Comparison of ENCODE assay signal across 9 cellular contexts in the genomic region with DNA sequence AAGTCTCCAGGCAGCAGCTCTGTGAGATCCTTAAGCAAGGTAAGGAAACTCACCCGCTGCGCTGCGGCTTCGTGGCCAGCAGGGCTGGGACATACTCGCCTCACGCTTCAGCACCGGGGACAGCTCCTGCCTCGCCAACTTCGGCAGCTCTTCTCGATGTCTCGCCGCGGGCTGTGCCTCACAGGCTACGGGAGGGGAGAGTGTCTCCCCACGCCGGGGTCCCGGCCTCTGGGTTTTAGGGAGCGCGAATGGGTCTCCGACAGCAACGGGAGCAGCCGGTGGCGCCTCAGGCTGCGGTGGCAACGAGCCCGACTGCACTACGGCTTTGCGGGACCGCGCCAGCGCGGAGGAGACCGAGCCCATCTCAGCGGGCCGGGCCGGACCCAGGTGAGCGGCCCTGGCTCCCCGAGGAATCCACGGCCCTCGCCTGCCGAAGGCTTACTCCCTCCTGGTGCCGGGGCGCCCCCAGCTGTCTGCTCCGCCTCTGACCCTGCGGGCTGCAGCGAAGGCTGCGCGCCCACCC.
DNase-seq lines count a peak whose midpoint lies in the region; ATAC-seq and TF ChIP-seq lines count a peak whose summit lies in the region.
"Had no signal": no experiment of that assay in that cellular context is flagged by ENCODE, and none has a peak within 500 bp of the region (broad histone marks: within the 10 kb centered on the region; RNA-seq: fewer than 3 reads in every experiment).

No MANE protein-coding gene starts in this region.

- no peak overlapping the region for H3K4ac ChIP-seq in neuronal stem cell (ENCODE audit: low read length)

- H3K9ac ChIP-seq in HCT116 (ENCODE audit: low read length) (no peak overlapping the region), neuronal stem cell (ENCODE audit: low read depth, low read length, poor library complexity) (no peak overlapping the region)

- BruUV-seq in HCT116 (replicated peaks; lab: Mats Ljungman, UMichigan) = no TSS peak

- ATAC-seq in HCT116 = peak; percentile 93

- no peak overlapping the region for H2BK12ac ChIP-seq in neuronal stem cell (ENCODE audit: low read length)

- POLR2A ChIA-PET in HCT116 (lab: Charles Lee) = no interaction called here

- H3K27me3 ChIP-seq in HCT116 (ENCODE audit: insufficient read depth, low read length) = peaks cover 27% of the 10 kb centered on the region
- H3K27me3 ChIP-seq in neuronal stem cell (ENCODE audit: control insufficient read depth in 3 of 3, insufficient read depth in 3 of 3, low read depth in 1 of 3, low read length in 3 of 3) = peaks cover 4 to 37% (median 27%) of the 10 kb centered on the region in 3 experiments

- no peaks in the 10 kb centered on the region for H3K79me1 ChIP-seq in neuronal stem cell (ENCODE audit: low read depth, low read length)

- no peak overlapping the region for H4K8ac ChIP-seq in neuronal stem cell (ENCODE audit: low read depth, low read length)

- no peak for TF ChIP-seq RAD21 in HCT116 (IDR thresholded peaks at IDR 0.05; ENCODE audit: low read depth)

- in situ Hi-C loops in Caki2 (cut with HindIII; ENCODE audit: low pct_unique_long_range_greater_than_20kb, low sequenced_read_pairs) = no loop called here

- peak in 2 of 3 experiments; percentile 31 to 42; a peak in 4 of 6 replicates for TF ChIP-seq CTCF in HCT116 (IDR thresholded peaks at IDR 0.05 in 2 of 3, conservative IDR thresholded peaks at IDR 0.05 in 1 of 3; ENCODE audit: borderline replicate concordance in 1 of 3, insufficient read depth in 1 of 3, low read depth in 2 of 3, low read length in 2 of 3)

- peak; percentile 40 for DNase-seq in Caki2 (ENCODE audit: low read depth)
- peak; percentile 21 for DNase-seq in HCT116 (ENCODE audit: low read depth, low spot score)
- DNase-seq in NCI-H524 (lab: John Stamatoyannopoulos, UW) = peak; percentile 55 to 66
- peak; percentile 73 to 76 for DNase-seq in activated T-cell treated with anti-CD3 and anti-CD28 coated beads, Interleukin-2, amount 50 U/mL, for 48 hours
- peak; percentile 44 for DNase-seq in fibroblast of the conjunctiva (ENCODE audit: low read depth)
- peak; percentile 93 for DNase-seq in neuronal stem cell (ENCODE audit: low spot score)
- peak; percentile 56 for DNase-seq in superior temporal gyrus (ENCODE audit: extremely low spot score)
- no peak for DNase-seq in mesenteric fat pad (ENCODE audit: low spot score)

- no CpG with 5 or more reads among the region's 48 CpGs for WGBS in neuronal stem cell (ENCODE audit: extremely low coverage in 2 of 2, insufficient read length in 2 of 2, insufficient replicate concordance in 1 of 2), 2 donors

- no peaks in the 10 kb centered on the region for H3K79me2 ChIP-seq in HCT116 (ENCODE audit: insufficient read depth, low read length)

- no peak overlapping the region for H2BK120ac ChIP-seq in neuronal stem cell (ENCODE audit: low read depth, low read length)

- no peak overlapping the region for H2BK5ac ChIP-seq in neuronal stem cell (ENCODE audit: low read length)

- H3K9me2 ChIP-seq in HCT116 (ENCODE audit: insufficient read depth) = no peaks in the 10 kb centered on the region

- no peaks in the 10 kb centered on the region for H3K36me3 ChIP-seq in HCT116 (ENCODE audit: control insufficient read depth in 1 of 2, insufficient read depth in 2 of 2, low read length in 2 of 2)
- H3K36me3 ChIP-seq in neuronal stem cell (replicated peaks in 1 of 2; ENCODE audit: control insufficient read depth in 2 of 2, insufficient read depth in 2 of 2, low read length in 2 of 2) = no peaks in the 10 kb centered on the region

- H2AK5ac ChIP-seq in neuronal stem cell (ENCODE audit: low read depth, low read length) = no peak overlapping the region

- RAD21 ChIA-PET in HCT116 (lab: Charles Lee; ENCODE audit: low non-redundant PET in 1 of 2, low total read pairs in 2 of 2, uncharacterized antibody in 2 of 2, unreplicated experiment in 2 of 2) = no interaction called here

- H2BK15ac ChIP-seq in neuronal stem cell (ENCODE audit: low read length) = no peak overlapping the region

- CTCF ChIA-PET in HCT116 (lab: Charles Lee) = no interaction called here

- H3K27ac ChIP-seq in HCT116 (ENCODE audit: low read depth, low read length) (no peak overlapping the region), neuronal stem cell (replicated peaks; ENCODE audit: low read length) (no peak overlapping the region)
- H3K27ac ChIP-seq: PC-9 had no signal

- H3K9me3 ChIP-seq in HCT116 (ENCODE audit: control insufficient read depth in 1 of 2, insufficient read depth in 1 of 2, low read depth in 1 of 2, low read length in 2 of 2) (no peaks in the 10 kb centered on the region), neuronal stem cell (replicated peaks in 1 of 2; ENCODE audit: control insufficient read depth in 2 of 2, insufficient read depth in 1 of 2, low read depth in 1 of 2, low read length in 2 of 2) (no peaks in the 10 kb centered on the region)

- H3K4me1 ChIP-seq in HCT116 (ENCODE audit: control insufficient read depth in 1 of 2, insufficient read depth in 2 of 2, low read length in 2 of 2) (no peaks in the 10 kb centered on the region), neuronal stem cell (ENCODE audit: control insufficient read depth in 2 of 2, insufficient read depth in 1 of 2, low read depth in 1 of 2, low read length in 2 of 2) (peaks cover 0 to 5% of the 10 kb centered on the region in 2 donors)

- H3K4me2 ChIP-seq in HCT116 (ENCODE audit: low read length) (no peak overlapping the region), neuronal stem cell (ENCODE audit: insufficient read depth, low read length, poor library complexity, severe bottlenecking) (peak overlapping the region; percentile 48)
- H3K4me2 ChIP-seq: PC-9 had no signal

- no peaks in the 10 kb centered on the region for H4K20me1 ChIP-seq in HCT116 (ENCODE audit: insufficient read depth)

- intact Hi-C loops in HCT116 (cut with micrococcal nuclease) = no loop called here

- H3K23ac ChIP-seq in neuronal stem cell (ENCODE audit: low read depth, low read length, poor library complexity) = peak overlapping the region; percentile 27

- H2AFZ ChIP-seq in HCT116 (ENCODE audit: low read depth, low read length, poor library complexity, severe bottlenecking) (no peak overlapping the region), neuronal stem cell (ENCODE audit: low read length) (no peak overlapping the region)
- H2AFZ ChIP-seq: PC-9 had no signal

- TF ChIP-seq POLR2A in HCT116 (IDR thresholded peaks at IDR 0.05; ENCODE audit: borderline replicate concordance, extremely low read depth, insufficient read depth, insufficient read length) = no peak

- no peak overlapping the region for H3K18ac ChIP-seq in neuronal stem cell (ENCODE audit: low read length)

- H3K4me3 ChIP-seq in HCT116 (replicated peaks in 1 of 2; ENCODE audit: low read depth in 1 of 2, low read length in 2 of 2) (no peak overlapping the region), neuronal stem cell (ENCODE audit: low read length in 2 of 2) (peak overlapping the region in 1 of 2 donors; percentile 19)
- H3K4me3 ChIP-seq: PC-9 had no signal

- no peak overlapping the region for H4K91ac ChIP-seq in neuronal stem cell (ENCODE audit: low read depth, low read length, poor library complexity)

- no peak overlapping the region for H3K14ac ChIP-seq in neuronal stem cell (ENCODE audit: low read length)

TF ChIP-seq in HCT116, 20 proteins besides CTCF, POLR2A, EP300 and RAD21:
- TF ChIP-seq CEBPB (IDR thresholded peaks at IDR 0.05; ENCODE audit: low read depth) (no peak), REST (IDR thresholded peaks at IDR 0.05; ENCODE audit: low read depth) (peak; percentile 85)
